Comparison of ENCODE assay signal across 2 cellular contexts in genomic region chr22:19615001-19615461, GRCh38.
TF ChIP-seq lines count a peak whose summit lies in the region.

No MANE protein-coding gene starts in this region.

TF ChIP-seq in HEK293, 187 proteins besides CTCF, POLR2A, EP300 and RAD21:
- TF ChIP-seq ZNF670 (tag by site-specific recombination; IDR thresholded peaks at IDR 0.05; ENCODE audit: low read depth) (no peak), ZNF658 (tag by site-specific recombination; IDR thresholded peaks at IDR 0.05) (no peak), SP7 (tag by site-specific recombination; IDR thresholded peaks at IDR 0.05) (no peak), ZEB2 (tag by site-specific recombination; IDR thresholded peaks at IDR 0.05) (no peak), ZFP41 (tag by site-specific recombination; IDR thresholded peaks at IDR 0.05; ENCODE audit: borderline replicate concordance) (no peak), KLF9 (tag by site-specific recombination; IDR thresholded peaks at IDR 0.05; ENCODE audit: low read depth) (no peak), PRDM1 (tag by site-specific recombination; IDR thresholded peaks at IDR 0.05) (peak; percentile 55; the same call in 1 of the 2 replicates), KLF8 (tag by site-specific recombination; IDR thresholded peaks at IDR 0.05) (no peak), ZNF747 (tag by site-specific recombination; IDR thresholded peaks at IDR 0.05) (no peak), GLIS1 (tag by site-specific recombination; IDR thresholded peaks at IDR 0.05) (0 out of 2 replicates have a peak, but pooled peaks have one; percentile 34)

TF ChIP-seq in K562, 482 proteins besides CTCF, POLR2A, EP300 and RAD21 (continues in another document):
- TF ChIP-seq CHD4 (IDR thresholded peaks at IDR 0.05; ENCODE audit: insufficient read depth, insufficient replicate concordance, low read depth, low read length, poor library complexity, severe bottlenecking) (no peak), RNF2 (IDR thresholded peaks at IDR 0.05) (0 out of 2 replicates have a peak, but pooled peaks have one; percentile 14), ETV5 (CRISPR knock-in tag; IDR thresholded peaks at IDR 0.05; ENCODE audit: low read depth) (0 out of 2 replicates have a peak, but pooled peaks have one; percentile 68), MIER1 (IDR thresholded peaks at IDR 0.05; ENCODE audit: low read depth) (no peak), ZSCAN29 (IDR thresholded peaks at IDR 0.05) (no peak), GATAD2A (IDR thresholded peaks at IDR 0.05) (no peak), RBBP5 (IDR thresholded peaks at IDR 0.05; ENCODE audit: borderline replicate concordance, insufficient read depth, low read length, poor library complexity, severe bottlenecking) (no peak), KLF13 (tag; IDR thresholded peaks at IDR 0.05; ENCODE audit: borderline replicate concordance, low read depth) (no peak), RBM34 (IDR thresholded peaks at IDR 0.05; ENCODE audit: borderline replicate concordance, insufficient read depth, low read length) (no peak), YBX1 (IDR thresholded peaks at IDR 0.05) (no peak), STAT6 (CRISPR knock-in tag; IDR thresholded peaks at IDR 0.05) (peak; percentile 67; the same call in 1 of the 2 replicates), CBFB (CRISPR knock-in tag; IDR thresholded peaks at IDR 0.05) (peak; percentile 74; the same call in 1 of the 2 replicates), NFE2 (IDR thresholded peaks at IDR 0.05; ENCODE audit: low read depth) (no peak), MYC (IDR thresholded peaks at IDR 0.05; ENCODE audit: low read depth, low read length) (no peak), MYC (CRISPR knock-in tag; IDR thresholded peaks at IDR 0.05; ENCODE audit: borderline replicate concordance, low read depth) (no peak), E4F1 (CRISPR knock-in tag; IDR thresholded peaks at IDR 0.05; ENCODE audit: borderline replicate concordance) (no peak), TCF7 (IDR thresholded peaks at IDR 0.05; ENCODE audit: borderline replicate concordance) (no peak), ZNF354B (CRISPR knock-in tag; IDR thresholded peaks at IDR 0.05) (no peak; the same call in 1 of the 2 replicates), ATF7 (IDR thresholded peaks at IDR 0.05) (no peak), AFF1 (IDR thresholded peaks at IDR 0.05; ENCODE audit: low read depth in 1 of 2, partially characterized antibody in 2 of 2) (no peak), ATF2 (CRISPR knock-in tag; IDR thresholded peaks at IDR 0.05) (no peak), GTF2B (IDR thresholded peaks at IDR 0.05; ENCODE audit: extremely low read depth, insufficient read length) (no peak), ETS2 (tag; IDR thresholded peaks at IDR 0.05; ENCODE audit: borderline replicate concordance, poor library complexity, severe bottlenecking) (no peak), TEAD2 (tag; IDR thresholded peaks at IDR 0.05) (no peak), CEBPZ (IDR thresholded peaks at IDR 0.05; ENCODE audit: borderline replicate concordance, low read depth, low read length) (no peak)
- TF ChIP-seq, protein P1, sequence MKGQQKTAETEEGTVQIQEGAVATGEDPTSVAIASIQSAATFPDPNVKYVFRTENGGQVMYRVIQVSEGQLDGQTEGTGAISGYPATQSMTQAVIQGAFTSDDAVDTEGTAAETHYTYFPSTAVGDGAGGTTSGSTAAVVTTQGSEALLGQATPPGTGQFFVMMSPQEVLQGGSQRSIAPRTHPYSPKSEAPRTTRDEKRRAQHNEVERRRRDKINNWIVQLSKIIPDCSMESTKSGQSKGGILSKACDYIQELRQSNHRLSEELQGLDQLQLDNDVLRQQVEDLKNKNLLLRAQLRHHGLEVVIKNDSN (CRISPR knock-in tag; IDR thresholded peaks at IDR 0.05), result peak; percentile 49; the same call in 1 of the 2 replicates
- TF ChIP-seq, protein P2, sequence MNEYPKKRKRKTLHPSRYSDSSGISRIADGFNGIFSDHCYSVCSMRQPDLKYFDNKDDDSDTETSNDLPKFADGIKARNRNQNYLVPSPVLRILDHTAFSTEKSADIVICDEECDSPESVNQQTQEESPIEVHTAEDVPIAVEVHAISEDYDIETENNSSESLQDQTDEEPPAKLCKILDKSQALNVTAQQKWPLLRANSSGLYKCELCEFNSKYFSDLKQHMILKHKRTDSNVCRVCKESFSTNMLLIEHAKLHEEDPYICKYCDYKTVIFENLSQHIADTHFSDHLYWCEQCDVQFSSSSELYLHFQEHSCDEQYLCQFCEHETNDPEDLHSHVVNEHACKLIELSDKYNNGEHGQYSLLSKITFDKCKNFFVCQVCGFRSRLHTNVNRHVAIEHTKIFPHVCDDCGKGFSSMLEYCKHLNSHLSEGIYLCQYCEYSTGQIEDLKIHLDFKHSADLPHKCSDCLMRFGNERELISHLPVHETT (CRISPR knock-in tag; conservative IDR thresholded peaks at IDR 0.05 in 1 of 2, IDR thresholded peaks at IDR 0.05 in 1 of 2), result 0 out of 4 replicates have a peak, but pooled peaks of 1 of the 2 experiments have one; percentile 4
- TF ChIP-seq, protein P3, sequence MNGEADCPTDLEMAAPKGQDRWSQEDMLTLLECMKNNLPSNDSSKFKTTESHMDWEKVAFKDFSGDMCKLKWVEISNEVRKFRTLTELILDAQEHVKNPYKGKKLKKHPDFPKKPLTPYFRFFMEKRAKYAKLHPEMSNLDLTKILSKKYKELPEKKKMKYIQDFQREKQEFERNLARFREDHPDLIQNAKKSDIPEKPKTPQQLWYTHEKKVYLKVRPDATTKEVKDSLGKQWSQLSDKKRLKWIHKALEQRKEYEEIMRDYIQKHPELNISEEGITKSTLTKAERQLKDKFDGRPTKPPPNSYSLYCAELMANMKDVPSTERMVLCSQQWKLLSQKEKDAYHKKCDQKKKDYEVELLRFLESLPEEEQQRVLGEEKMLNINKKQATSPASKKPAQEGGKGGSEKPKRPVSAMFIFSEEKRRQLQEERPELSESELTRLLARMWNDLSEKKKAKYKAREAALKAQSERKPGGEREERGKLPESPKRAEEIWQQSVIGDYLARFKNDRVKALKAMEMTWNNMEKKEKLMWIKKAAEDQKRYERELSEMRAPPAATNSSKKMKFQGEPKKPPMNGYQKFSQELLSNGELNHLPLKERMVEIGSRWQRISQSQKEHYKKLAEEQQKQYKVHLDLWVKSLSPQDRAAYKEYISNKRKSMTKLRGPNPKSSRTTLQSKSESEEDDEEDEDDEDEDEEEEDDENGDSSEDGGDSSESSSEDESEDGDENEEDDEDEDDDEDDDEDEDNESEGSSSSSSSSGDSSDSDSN (IDR thresholded peaks at IDR 0.05; ENCODE audit: borderline replicate concordance in 1 of 2, low read depth in 2 of 2, low read length in 2 of 2), result no peak
